8 cellular contexts compared by ENCODE assay signal in genomic region chr11:79439893-79440450, GRCh38. TPM values are rescaled to one million over a fixed set of nuclear protein-coding genes. Genes with fewer than 3 reads are reported as not detected.
A peak's percentile ranks its signal among the peaks of the same experiment; 100 is the strongest.
DNase-seq lines count a peak whose midpoint lies in the region; ATAC-seq and TF ChIP-seq lines count a peak whose summit lies in the region.

No MANE protein-coding gene starts in this region.

- peaks cover 72% of the 10 kb centered on the region for H3K27me3 Mint-ChIP-seq in mesothelial cell of epicardium (ENCODE audit: low read depth)
- H3K27me3 Mint-ChIP-seq in activated CD8-positive, alpha-beta T cell treated with anti-CD3 and anti-CD28 coated beads for 36 hours, result peaks cover 67% of the 10 kb centered on the region

- no peaks in the 10 kb centered on the region for H3K27me3 ChIP-seq in Karpas-422 (ENCODE audit: low read length)
- H3K27me3 ChIP-seq in endocrine pancreas (ENCODE audit: control insufficient read depth, insufficient read depth, low read length), result no peaks in the 10 kb centered on the region

- H3K27ac ChIP-seq in Karpas-422 (ENCODE audit: low read length), result no peak overlapping the region

- H3K9me3 Mint-ChIP-seq in mesothelial cell of epicardium, result no peaks in the 10 kb centered on the region
- H3K9me3 Mint-ChIP-seq in activated CD8-positive, alpha-beta T cell treated with anti-CD3 and anti-CD28 coated beads for 36 hours, result no peaks in the 10 kb centered on the region

- DNase-seq in AG20443 (ENCODE audit: low spot score), result peak; percentile 28
- no peak for DNase-seq in Karpas-422
- DNase-seq in mesothelial cell of epicardium (ENCODE audit: low spot score in 2 of 2, unreplicated experiment in 2 of 2), result peak; percentile 34 to 67
- DNase-seq in activated CD8-positive, alpha-beta T cell treated with anti-CD3 and anti-CD28 coated beads for 36 hours, result no peak
- DNase-seq in GM19240 (ENCODE audit: insufficient read length, low spot score), result no peak
- no peak for DNase-seq in activated CD4-positive, CD25-positive, alpha-beta regulatory T cell (lab: John Stamatoyannopoulos, UW)

- H3K4me3 ChIP-seq in Karpas-422 (ENCODE audit: low read length), result peak overlapping the region; percentile 67
- no peak overlapping the region for H3K4me3 ChIP-seq in endocrine pancreas (ENCODE audit: control insufficient read depth, insufficient read depth, low read length)

- no peaks in the 10 kb centered on the region; the same call in 1 of the 2 replicates for H4K20me1 ChIP-seq in Karpas-422 (ENCODE audit: insufficient read depth, low read depth, low read length)

- H3K4me3 Mint-ChIP-seq in mesothelial cell of epicardium, result peak overlapping the region; percentile 78
- H3K4me3 Mint-ChIP-seq in activated CD8-positive, alpha-beta T cell treated with anti-CD3 and anti-CD28 coated beads for 36 hours, result no peak overlapping the region

- no peak for TF ChIP-seq CTCF in mesothelial cell of epicardium (IDR thresholded peaks at IDR 0.05; ENCODE audit: unreplicated experiment)
- no peak for TF ChIP-seq CTCF in activated CD8-positive, alpha-beta T cell treated with anti-CD3 and anti-CD28 coated beads for 36 hours (IDR thresholded peaks at IDR 0.05)

- H3K4me1 Mint-ChIP-seq in mesothelial cell of epicardium, result peaks cover 41% of the 10 kb centered on the region
- peaks cover 10% of the 10 kb centered on the region for H3K4me1 Mint-ChIP-seq in activated CD8-positive, alpha-beta T cell treated with anti-CD3 and anti-CD28 coated beads for 36 hours (ENCODE audit: low read depth)

- no peaks in the 10 kb centered on the region for H3K9me2 ChIP-seq in Karpas-422 (replicated peaks; ENCODE audit: insufficient read depth, low read length)

- H3K4me1 ChIP-seq in Karpas-422 (ENCODE audit: low read length) (peaks cover 37% of the 10 kb centered on the region), endocrine pancreas (ENCODE audit: control insufficient read depth, insufficient read depth, low read length) (no peaks in the 10 kb centered on the region)

- H3K9me3 ChIP-seq in Karpas-422 (ENCODE audit: low read length) (no peaks in the 10 kb centered on the region), endocrine pancreas (ENCODE audit: control insufficient read depth, low read length) (no peaks in the 10 kb centered on the region)

- H3K27ac Mint-ChIP-seq in mesothelial cell of epicardium, result peak overlapping the region; percentile 71
- H3K27ac Mint-ChIP-seq in activated CD8-positive, alpha-beta T cell treated with anti-CD3 and anti-CD28 coated beads for 36 hours, result no peak overlapping the region

- peak overlapping the region; percentile 73; the same call in 1 of the 2 replicates for H2AFZ ChIP-seq in Karpas-422 (ENCODE audit: low read length)

- CTCF ChIA-PET in activated CD8-positive, alpha-beta T cell treated with anti-CD3 and anti-CD28 coated beads for 36 hours (lab: Charles Lee), result interaction anchor here (0.6 to 1.0 kb wide), 2 partner anchors 16 to 30 kb away, joined by 3 read pairs; no protein-coding TSS in a partner anchor

- H3K36me3 ChIP-seq in Karpas-422 (ENCODE audit: insufficient read depth, low read length), result no peaks in the 10 kb centered on the region
- H3K36me3 ChIP-seq in endocrine pancreas (ENCODE audit: control insufficient read depth, insufficient read depth, low read length), result no peaks in the 10 kb centered on the region

- H3K36me3 Mint-ChIP-seq in mesothelial cell of epicardium, result no peaks in the 10 kb centered on the region
- peaks cover 4% of the 10 kb centered on the region for H3K36me3 Mint-ChIP-seq in activated CD8-positive, alpha-beta T cell treated with anti-CD3 and anti-CD28 coated beads for 36 hours (ENCODE audit: low read depth)

- intact Hi-C loops in activated CD8-positive, alpha-beta T cell treated with anti-CD3 and anti-CD28 coated beads for 36 hours (cut with micrococcal nuclease), result no loop called here

- H3K9ac ChIP-seq in Karpas-422 (ENCODE audit: low read length) (peak overlapping the region; percentile 65), endocrine pancreas (ENCODE audit: control insufficient read depth, insufficient read depth, low read length) (peak overlapping the region; percentile 24)

- no peaks in the 10 kb centered on the region for H3K79me2 ChIP-seq in Karpas-422 (ENCODE audit: low read length)

- POLR2A ChIA-PET in activated CD8-positive, alpha-beta T cell treated with anti-CD3 and anti-CD28 coated beads for 36 hours (lab: Charles Lee), result no interaction called here

- peak overlapping the region; percentile 75 for H3K4me2 ChIP-seq in Karpas-422 (ENCODE audit: low read depth, low read length, poor library complexity, severe bottlenecking)

- ATAC-seq in activated CD8-positive, alpha-beta T cell treated with anti-CD3 and anti-CD28 coated beads for 36 hours, result no peak
- no peak for ATAC-seq in GM21825 (IDR thresholded peaks at IDR 0.05; ENCODE audit: unreplicated experiment)

RNA-seq across cellular contexts. Expression of gene TENM4, which starts 0.9 kb away (rescaled TPM):
- 0.87 TPM in 1 of 2 replicates, not detected in the other for total RNA-seq in Karpas-422 (2014; rRNA removed; shearing (Covaris generic); ENCODE audit: low replicate concordance)
- 177 to 187 TPM (median 181 TPM) in 3 replicates for total RNA-seq in mesothelial cell of epicardium
- not detected for total RNA-seq in activated CD8-positive, alpha-beta T cell treated with anti-CD3 and anti-CD28 coated beads for 36 hours

Comparison
In these comparisons a context has a peak if more than half of its experiments do, and no peak if none do; other contexts are left out.
1. DNase-seq: peak in AG20443 (single experiment) and mesothelial cell of epicardium (2 of 2); none in Karpas-422 (single experiment), activated CD8-positive, alpha-beta T cell treated with anti-CD3 and anti-CD28 coated beads for 36 hours (single experiment), GM19240 (single experiment) and activated CD4-positive, CD25-positive, alpha-beta regulatory T cell (0 of 4).
2. RNA of gene TENM4, which starts 0.9 kb away (total RNA-seq): 177 to 187 TPM in mesothelial cell of epicardium; 0.87 TPM in Karpas-422 and not detected in activated CD8-positive, alpha-beta T cell treated with anti-CD3 and anti-CD28 coated beads for 36 hours; every median in the first group is over 10 times any median in the second.